In the genomic region with DNA sequence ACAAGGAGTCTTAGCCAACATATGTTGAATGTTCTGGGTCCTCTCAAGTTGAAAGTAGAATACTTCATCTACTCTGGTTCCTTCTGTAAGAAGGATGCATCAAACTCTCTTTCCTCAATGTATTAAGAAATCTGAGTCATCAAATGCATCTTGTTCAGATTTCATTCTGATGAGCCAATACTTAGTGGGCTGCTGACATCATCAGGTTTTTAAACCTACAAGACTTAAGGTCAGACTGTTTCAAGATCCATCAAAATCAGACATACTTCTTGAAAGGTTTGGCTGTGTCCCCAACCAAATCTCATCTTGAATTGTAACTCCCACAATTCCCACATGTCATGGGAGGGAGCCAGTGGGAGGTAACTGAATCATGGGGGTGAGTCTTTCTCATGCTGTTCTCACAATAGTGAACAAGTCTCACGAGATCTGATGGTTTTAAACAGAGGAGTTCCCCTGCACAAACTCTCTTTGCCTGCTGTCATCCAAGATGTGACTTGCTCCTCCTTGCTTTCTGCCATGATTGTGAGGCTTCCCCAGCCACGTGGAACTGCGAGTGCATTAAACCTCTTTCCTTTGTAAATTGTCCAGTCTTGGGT, we compare ENCODE assay signal across 10 cellular contexts.
DNase-seq lines count a peak whose midpoint lies in the region; ATAC-seq, FAIRE-seq and TF ChIP-seq lines count a peak whose summit lies in the region.
"Had no signal": no experiment of that assay in that cellular context is flagged by ENCODE, and none has a peak within 500 bp of the region (broad histone marks: within the 10 kb centered on the region; RNA-seq: fewer than 3 reads in every experiment).

No MANE protein-coding gene starts in this region.

- H3K36me3 ChIP-seq in HepG2 (replicated peaks in 1 of 2; ENCODE audit: control insufficient read depth in 1 of 2, insufficient read depth in 2 of 2, low read length in 2 of 2) (peaks cover 3 to 47% of the 10 kb centered on the region in 2 experiments; a peak in 4 of 5 replicates), right lobe of liver (peaks cover 0 to 1% (median 0%) of the 10 kb centered on the region in 4 donors)

- no peak for DNase-seq in HepG2 (ENCODE audit: low spot score)
- DNase-seq in right lobe of liver = no peak
- DNase-seq in RCC 7860 (ENCODE audit: low spot score) = peak; percentile 61
- DNase-seq in dedifferentiated amniotic fluid mesenchymal stem cell (ENCODE audit: extremely low spot score) = peak; percentile 32
- no peak for DNase-seq in stimulated activated naive CD8-positive, alpha-beta T cell treated with anti-CD3 and anti-CD28 coated beads, Interleukin-15, Interleukin-2, amounts not matched to agents 100 U/mL and 50 U/mL, for 24 hours
- DNase-seq in effector CD4-positive, alpha-beta T cell = no peak
- no peak for DNase-seq in activated CD8-positive, alpha-beta memory T cell treated with anti-CD3 and anti-CD28 coated beads, Interleukin-2, amount 10 ng/mL, durations not matched to agents 7 days and 5 days
- no peak for DNase-seq in NCI-H1092 (lab: John Stamatoyannopoulos, UW)
- DNase-seq: CD4-positive, CD25-positive, alpha-beta regulatory T cell; cortex of kidney had no signal

- CTCF ChIA-PET in HepG2 (lab: Yijun Ruan, JAX; ENCODE audit: low intra/inter-chr PET ratio, low total read pairs) = no interaction called here
- CTCF ChIA-PET in activated CD8-positive, alpha-beta memory T cell treated with anti-CD3 and anti-CD28 coated beads, Interleukin-2, amount 10 ng/mL, durations not matched to agents 7 days and 5 days (lab: Charles Lee) = no interaction called here

- H3K36me3 Mint-ChIP-seq in activated CD8-positive, alpha-beta memory T cell treated with anti-CD3 and anti-CD28 coated beads, Interleukin-2, amount 10 ng/mL, durations not matched to agents 7 days and 5 days = peaks cover 51% of the 10 kb centered on the region

- H3K27me3 ChIP-seq in HepG2 (ENCODE audit: control insufficient read depth in 1 of 2, insufficient read depth in 2 of 2, low read length in 2 of 2) (no peaks in the 10 kb centered on the region), right lobe of liver (no peaks in the 10 kb centered on the region)

- H3K9me3 ChIP-seq in HepG2 (ENCODE audit: low read length) (no peaks in the 10 kb centered on the region), right lobe of liver (no peaks in the 10 kb centered on the region)

- no peak overlapping the region for H3K27ac Mint-ChIP-seq in activated CD8-positive, alpha-beta memory T cell treated with anti-CD3 and anti-CD28 coated beads, Interleukin-2, amount 10 ng/mL, durations not matched to agents 7 days and 5 days

- no peaks in the 10 kb centered on the region for H3K27me3 Mint-ChIP-seq in activated CD8-positive, alpha-beta memory T cell treated with anti-CD3 and anti-CD28 coated beads, Interleukin-2, amount 10 ng/mL, durations not matched to agents 7 days and 5 days
- H3K27me3 Mint-ChIP-seq: CD4-positive, CD25-positive, alpha-beta regulatory T cell had no signal

- H3K4me3 ChIP-seq in HepG2 (replicated peaks in 1 of 3; ENCODE audit: insufficient read depth in 1 of 3, low read depth in 2 of 3, low read length in 3 of 3) = no peak overlapping the region
- no peak overlapping the region for H3K4me3 ChIP-seq in right lobe of liver

- no peaks in the 10 kb centered on the region for H3K79me2 ChIP-seq in HepG2 (ENCODE audit: insufficient read depth, low read length)

- no peak overlapping the region for H3K4me2 ChIP-seq in HepG2 (ENCODE audit: low read depth, low read length)

- 91% methylated on average over 3 of the region's 3 CpGs for WGBS in HepG2 (ENCODE audit: low lambda C conversion rate)
- 84% methylated on average over 3 of the region's 3 CpGs for WGBS in right lobe of liver (ENCODE audit: insufficient coverage, low coverage, low lambda C conversion rate, missing lambda C conversion rate)

- in situ Hi-C loops in HepG2 (cut with HindIII; ENCODE audit: extremely low pct_ligation_motif_present, low pct_unique_long_range_greater_than_20kb) = no loop called here

- no TSS peak for BruUV-seq in HepG2 (replicated peaks; lab: Mats Ljungman, UMichigan)

- H3K4me1 Mint-ChIP-seq in activated CD8-positive, alpha-beta memory T cell treated with anti-CD3 and anti-CD28 coated beads, Interleukin-2, amount 10 ng/mL, durations not matched to agents 7 days and 5 days = peaks cover 9% of the 10 kb centered on the region

- H3K9ac ChIP-seq in HepG2 (ENCODE audit: insufficient read depth, low read depth, low read length) = no peak overlapping the region

- ATAC-seq in HepG2 (no peak), right lobe of liver (no peak)
- peak; percentile 86 for ATAC-seq in stimulated activated naive CD8-positive, alpha-beta T cell treated with anti-CD3 and anti-CD28 coated beads, Interleukin-15, Interleukin-2, amounts not matched to agents 100 U/mL and 50 U/mL, for 24 hours
- no peak for ATAC-seq in activated CD8-positive, alpha-beta memory T cell treated with anti-CD3 and anti-CD28 coated beads, Interleukin-2, amount 10 ng/mL, durations not matched to agents 7 days and 5 days

- H3K4me1 ChIP-seq in HepG2 (ENCODE audit: insufficient read depth, low read length) (no peaks in the 10 kb centered on the region), right lobe of liver (no peaks in the 10 kb centered on the region)

- no peaks in the 10 kb centered on the region for H4K20me1 ChIP-seq in HepG2 (ENCODE audit: insufficient read depth, low read length)

- H3K4me3 Mint-ChIP-seq in activated CD8-positive, alpha-beta memory T cell treated with anti-CD3 and anti-CD28 coated beads, Interleukin-2, amount 10 ng/mL, durations not matched to agents 7 days and 5 days = no peak overlapping the region
- H3K4me3 Mint-ChIP-seq: CD4-positive, CD25-positive, alpha-beta regulatory T cell had no signal

- no peaks in the 10 kb centered on the region for H3K9me3 Mint-ChIP-seq in activated CD8-positive, alpha-beta memory T cell treated with anti-CD3 and anti-CD28 coated beads, Interleukin-2, amount 10 ng/mL, durations not matched to agents 7 days and 5 days (ENCODE audit: low read depth)
- H3K9me3 Mint-ChIP-seq: CD4-positive, CD25-positive, alpha-beta regulatory T cell had no signal

- TF ChIP-seq POLR2A in HepG2 (IDR thresholded peaks at IDR 0.05; ENCODE audit: insufficient read depth in 1 of 2, low read depth in 2 of 2, low read length in 2 of 2) = no peak
- TF ChIP-seq POLR2A in right lobe of liver (IDR thresholded peaks at IDR 0.05) = no peak

- intact Hi-C loops in HepG2 (cut with micrococcal nuclease; ENCODE audit: unreplicated experiment) (no loop called here), right lobe of liver (cut with DNase I) (no loop called here)

- TF ChIP-seq CTCF in HepG2 (CRISPR knock-in tag; IDR thresholded peaks at IDR 0.05) = no peak
- TF ChIP-seq CTCF in right lobe of liver (IDR thresholded peaks at IDR 0.05) = no peak

- no peak for FAIRE-seq in HepG2 (lab: Jason Lieb, UNC)
- no peak for FAIRE-seq in RCC 7860 (lab: Jason Lieb, UNC)

- TF ChIP-seq EP300 in HepG2 (IDR thresholded peaks at IDR 0.05; ENCODE audit: low read depth in 2 of 2, low read length in 2 of 2) (no peak), HepG2 (CRISPR knock-in tag; IDR thresholded peaks at IDR 0.05; ENCODE audit: borderline replicate concordance) (no peak)

- H3K27ac ChIP-seq in HepG2 (ENCODE audit: extremely low read length, insufficient read depth, low read length) (no peak overlapping the region), right lobe of liver (no peak overlapping the region)

- H2AFZ ChIP-seq in HepG2 (ENCODE audit: low read length) = no peak overlapping the region

- POLR2A ChIA-PET in HepG2 (lab: Yijun Ruan, JAX) = no interaction called here

- no peak for TF ChIP-seq RAD21 in HepG2 (CRISPR knock-in tag; IDR thresholded peaks at IDR 0.05)

TF ChIP-seq in HepG2, 621 proteins besides CTCF, POLR2A, EP300 and RAD21 (continues in another document):
- TF ChIP-seq NFKB2 (CRISPR knock-in tag; IDR thresholded peaks at IDR 0.05; ENCODE audit: borderline replicate concordance) (no peak), ZNF451 (CRISPR knock-in tag; IDR thresholded peaks at IDR 0.05) (no peak), ZNF746 (CRISPR knock-in tag; IDR thresholded peaks at IDR 0.05) (no peak), SRSF1 (optimal IDR thresholded peaks at IDR 0.05; ENCODE audit: low read depth, low read length) (no peak), ZNF264 (CRISPR knock-in tag; IDR thresholded peaks at IDR 0.05) (no peak), ZXDC (CRISPR knock-in tag; IDR thresholded peaks at IDR 0.05) (no peak), HNF4A (CRISPR knock-in tag; IDR thresholded peaks at IDR 0.05) (no peak), SOX5 (CRISPR knock-in tag; IDR thresholded peaks at IDR 0.05; ENCODE audit: borderline replicate concordance) (no peak)
- TF ChIP-seq, protein P1, sequence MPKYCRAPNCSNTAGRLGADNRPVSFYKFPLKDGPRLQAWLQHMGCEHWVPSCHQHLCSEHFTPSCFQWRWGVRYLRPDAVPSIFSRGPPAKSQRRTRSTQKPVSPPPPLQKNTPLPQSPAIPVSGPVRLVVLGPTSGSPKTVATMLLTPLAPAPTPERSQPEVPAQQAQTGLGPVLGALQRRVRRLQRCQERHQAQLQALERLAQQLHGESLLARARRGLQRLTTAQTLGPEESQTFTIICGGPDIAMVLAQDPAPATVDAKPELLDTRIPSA (CRISPR knock-in tag; IDR thresholded peaks at IDR 0.05; ENCODE audit: borderline replicate concordance) = no peak
- TF ChIP-seq, protein P2, sequence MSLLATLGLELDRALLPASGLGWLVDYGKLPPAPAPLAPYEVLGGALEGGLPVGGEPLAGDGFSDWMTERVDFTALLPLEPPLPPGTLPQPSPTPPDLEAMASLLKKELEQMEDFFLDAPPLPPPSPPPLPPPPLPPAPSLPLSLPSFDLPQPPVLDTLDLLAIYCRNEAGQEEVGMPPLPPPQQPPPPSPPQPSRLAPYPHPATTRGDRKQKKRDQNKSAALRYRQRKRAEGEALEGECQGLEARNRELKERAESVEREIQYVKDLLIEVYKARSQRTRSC (CRISPR knock-in tag; IDR thresholded peaks at IDR 0.05; ENCODE audit: low read depth) = no peak

Comparison
In these comparisons a context has a peak if more than half of its experiments do, and no peak if none do; other contexts are left out.
1. DNase-seq: peak in RCC 7860 (single experiment) and dedifferentiated amniotic fluid mesenchymal stem cell (single experiment); none in HepG2 (single experiment), right lobe of liver (0 of 3), stimulated activated naive CD8-positive, alpha-beta T cell treated with anti-CD3 and anti-CD28 coated beads, Interleukin-15, Interleukin-2, amounts not matched to agents 100 U/mL and 50 U/mL, for 24 hours (single experiment), effector CD4-positive, alpha-beta T cell (single experiment), activated CD8-positive, alpha-beta memory T cell treated with anti-CD3 and anti-CD28 coated beads, Interleukin-2, amount 10 ng/mL, durations not matched to agents 7 days and 5 days (single experiment) and NCI-H1092 (single experiment).